9 cellular contexts compared by ENCODE assay signal in the genomic region with DNA sequence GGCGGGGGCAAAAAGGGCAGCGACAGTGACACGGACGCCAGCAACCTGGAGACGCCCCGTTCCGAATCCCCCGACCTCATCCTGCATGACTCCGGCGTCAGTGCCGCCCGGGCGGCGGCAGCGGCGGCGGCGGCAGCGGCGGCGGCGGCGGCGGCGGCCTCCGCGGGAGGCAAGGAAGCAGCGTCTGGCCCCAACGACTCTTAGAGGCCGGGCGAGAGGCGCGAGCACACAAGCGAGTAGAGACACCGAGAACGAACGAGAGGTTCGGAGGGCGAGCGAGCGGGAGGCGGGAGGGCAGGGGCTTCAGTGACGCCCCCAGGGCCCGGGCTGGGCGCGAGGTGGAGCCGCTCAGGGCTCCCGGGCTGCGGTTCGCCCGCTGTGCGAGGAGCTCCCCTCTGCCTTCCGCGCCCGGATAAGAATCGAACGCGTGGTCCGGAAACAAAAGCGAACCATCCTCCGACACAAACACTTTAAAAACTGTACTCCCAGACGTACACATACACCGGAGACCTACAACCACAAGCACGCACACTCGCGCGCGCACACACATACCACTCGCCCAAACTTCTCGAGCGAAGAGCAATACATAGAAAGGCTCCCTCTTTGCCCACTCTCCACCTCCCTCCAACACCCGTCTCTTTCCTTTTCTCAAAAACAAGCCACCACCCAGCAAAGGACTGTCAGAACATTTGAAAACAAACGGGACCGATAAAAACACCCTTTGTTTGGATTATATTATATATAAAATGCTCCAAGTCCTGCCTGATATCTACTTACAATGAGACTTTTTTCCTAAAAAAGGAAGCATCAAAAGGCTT. TPM values are rescaled to one million over a fixed set of nuclear protein-coding genes. Genes with fewer than 3 reads are reported as not detected.
DNase-seq lines count a peak whose midpoint lies in the region; ATAC-seq and TF ChIP-seq lines count a peak whose summit lies in the region.
"Had no signal": no experiment of that assay in that cellular context is flagged by ENCODE, and none has a peak within 500 bp of the region (broad histone marks: within the 10 kb centered on the region; RNA-seq: fewer than 3 reads in every experiment).

No MANE protein-coding gene starts in this region.

- peaks cover 5% of the 10 kb centered on the region for H3K9me3 Mint-ChIP-seq in HFFc6

- peak overlapping the region; percentile 36; the same call in 1 of the 2 replicates for H3K27ac ChIP-seq in VCaP
- no peak overlapping the region for H3K27ac ChIP-seq in foreskin keratinocyte
- no peak overlapping the region for H3K27ac ChIP-seq in spleen
- H3K27ac ChIP-seq in adrenal gland: no peak overlapping the region

- TF ChIP-seq CTCF in HFFc6 (IDR thresholded peaks at IDR 0.05) (no peak), VCaP (conservative IDR thresholded peaks at IDR 0.05) (no peak), foreskin keratinocyte (conservative IDR thresholded peaks at IDR 0.05) (no peak), spleen (IDR thresholded peaks at IDR 0.05 in 8 of 11, conservative IDR thresholded peaks at IDR 0.05 in 3 of 11) (no peak), adrenal gland (IDR thresholded peaks at IDR 0.05) (no peak)

- TF ChIP-seq POLR2A in spleen (IDR thresholded peaks at IDR 0.05) (no peak), adrenal gland (IDR thresholded peaks at IDR 0.05) (no peak)

- H3K4me3 Mint-ChIP-seq in HFFc6: peak overlapping the region; percentile 32; the same call in 1 of the 2 replicates

- peak; percentile 70 for DNase-seq in DMS53 (lab: John Stamatoyannopoulos, UW)
- no peak for DNase-seq in DMS53 treated with DMSO at 0.1 percent for 48 hours (lab: John Stamatoyannopoulos, UW; ENCODE audit: unreplicated experiment)
- DNase-seq in HFFc6: no peak
- DNase-seq in foreskin keratinocyte: no peak
- DNase-seq in spleen: peak; percentile 79
- no peak for DNase-seq in dedifferentiated amniotic fluid mesenchymal stem cell (ENCODE audit: extremely low spot score)
- no peak for DNase-seq in adrenal gland

- peaks cover 22% of the 10 kb centered on the region for H3K4me1 Mint-ChIP-seq in HFFc6 (ENCODE audit: low read depth)

- H3K27me3 Mint-ChIP-seq in HFFc6 (ENCODE audit: insufficient read depth): peaks cover 60% of the 10 kb centered on the region

- peak; percentile 29 for ATAC-seq in foreskin keratinocyte

- peaks cover 0 to 3% (median 0%) of the 10 kb centered on the region in 8 donors for H3K9me3 ChIP-seq in spleen
- peaks cover 0 to 5% (median 0%) of the 10 kb centered on the region in 3 donors for H3K9me3 ChIP-seq in adrenal gland (replicated peaks in 1 of 3)

- H3K4me1 ChIP-seq in foreskin keratinocyte (peaks cover 4% of the 10 kb centered on the region), spleen (peaks cover 34 to 91% (median 80%) of the 10 kb centered on the region in 6 donors), adrenal gland (replicated peaks in 1 of 2) (peaks cover 7 to 48% of the 10 kb centered on the region in 2 donors)

- H3K36me3 ChIP-seq in spleen: no peaks in the 10 kb centered on the region
- H3K36me3 ChIP-seq in adrenal gland (replicated peaks in 1 of 2): no peaks in the 10 kb centered on the region

- no peak overlapping the region for H3K27ac Mint-ChIP-seq in HFFc6

- H3K27me3 ChIP-seq in foreskin keratinocyte (peaks cover 100% of the 10 kb centered on the region), spleen (replicated peaks in 1 of 7) (peaks cover 31 to 100% (median 100%) of the 10 kb centered on the region in 7 donors), adrenal gland (peaks cover 99% of the 10 kb centered on the region)

- intact Hi-C loops in spleen (cut with DNase I; ENCODE audit: low total_unique reads) (no loop called here), adrenal gland (cut with DNase I) (loop anchor here in 1 of 2 donors (10.0 kb wide), 1 partner anchor 453 kb away; no protein-coding TSS in a partner anchor)

- 2 to 4% (median 3%) methylated on average over 25 to 74 of the region's 74 CpGs for WGBS in spleen, 5 donors
- WGBS in adrenal gland, 4 donors: 6 to 20% (median 10%) methylated on average over 14 to 74 of the region's 74 CpGs

- H3K4me3 ChIP-seq in spleen (peak overlapping the region in 7 of 8 donors; percentile 30 to 70 (median 41)), adrenal gland (peak overlapping the region in 1 of 4 donors; percentile 39)

- H3K36me3 Mint-ChIP-seq in HFFc6 (ENCODE audit: low read depth): peaks cover 4% of the 10 kb centered on the region; the same call in 1 of the 2 replicates

RNA-seq across cellular contexts. Expression of gene SP9, which starts 2.8 kb away (rescaled TPM):
- total RNA-seq in HFFc6 (2021; fragmentation: NEBNext Ultra II Directional; extraction: Animal tissue kit (Norgen Biotek cat#: 25700)): not detected
- total RNA-seq in foreskin keratinocyte (not detected in 2 replicates), spleen (not detected), adrenal gland (not detected)
- polyA plus RNA-seq in foreskin keratinocyte (not detected in 2 replicates), spleen (not detected), adrenal gland (not detected)
- total RNA-seq: activated CD8-positive, alpha-beta memory T cell treated with anti-CD3 and anti-CD28 coated beads for 36 hours had no signal

RNA-seq across cellular contexts. Expression of gene SCRN3, which starts 58.0 kb away (rescaled TPM):
- total RNA-seq in HFFc6 (2021; fragmentation: NEBNext Ultra II Directional; extraction: Animal tissue kit (Norgen Biotek cat#: 25700)): 10 to 100 TPM; 23.8 to 30.6 (median 27.1) TPM
- total RNA-seq in foreskin keratinocyte (15.4 and 16.0 TPM in 2 replicates), spleen (10 to 100 TPM; 14.6 to 24.9 (median 22.5) TPM), adrenal gland (10 to 100 TPM; 17.6 to 60.6 (median 29.8) TPM)
- polyA plus RNA-seq in foreskin keratinocyte (6.5 and 9.0 TPM in 2 replicates), spleen (10 to 100 TPM in 2 of 3 donors, 1 to 10 TPM in 1; 8.4 to 12.3 (median 10.1) TPM), adrenal gland (10 to 100 TPM in 2 of 3 donors, 1 to 10 TPM in 1; 8.8 to 55.4 (median 19.7) TPM)

Comparison
In these comparisons a context has a peak if more than half of its experiments do, and no peak if none do; other contexts are left out.
1. DNase-seq: peak in DMS53 (single experiment) and spleen (single experiment); none in DMS53 treated with DMSO at 0.1 percent for 48 hours (single experiment), HFFc6 (single experiment), foreskin keratinocyte (0 of 2), dedifferentiated amniotic fluid mesenchymal stem cell (single experiment) and adrenal gland (0 of 7).